ENCODE assay signal across 15 cellular contexts in genomic region chr14:68104518-68104917, GRCh38.
DNase-seq lines count a peak whose midpoint lies in the region; ATAC-seq, FAIRE-seq and TF ChIP-seq lines count a peak whose summit lies in the region.
"Had no signal": no experiment of that assay in that cellular context is flagged by ENCODE, and none has a peak within 500 bp of the region (broad histone marks: within the 10 kb centered on the region; RNA-seq: fewer than 3 reads in every experiment).

No MANE protein-coding gene starts in this region.

- H3K9me3 ChIP-seq in prostate gland, result no peaks in the 10 kb centered on the region
- H3K9me3 ChIP-seq in CD4-positive, alpha-beta T cell (ENCODE audit: control insufficient read depth, low read length), result peaks cover 18% of the 10 kb centered on the region

- peaks cover 5% of the 10 kb centered on the region for H3K4me1 Mint-ChIP-seq in CD4-positive, alpha-beta T cell (ENCODE audit: low read depth)
- H3K4me1 Mint-ChIP-seq in activated CD8-positive, alpha-beta T cell treated with anti-CD3 and anti-CD28 coated beads, Interleukin-2, amount 10 ng/mL, durations not matched to agents 7 days and 5 days (ENCODE audit: low read depth), result no peaks in the 10 kb centered on the region

- H3K27ac Mint-ChIP-seq in CD4-positive, alpha-beta T cell, result no peak overlapping the region
- H3K27ac Mint-ChIP-seq in activated CD8-positive, alpha-beta T cell treated with anti-CD3 and anti-CD28 coated beads, Interleukin-2, amount 10 ng/mL, durations not matched to agents 7 days and 5 days, result no peak overlapping the region
- H3K27ac Mint-ChIP-seq: type B pancreatic cell had no signal

- no peak for TF ChIP-seq POLR2A in prostate gland (IDR thresholded peaks at IDR 0.05)

- POLR2A ChIA-PET in CD4-positive, alpha-beta T cell (lab: Charles Lee), result no interaction called here
- POLR2A ChIA-PET in activated CD8-positive, alpha-beta T cell treated with anti-CD3 and anti-CD28 coated beads, Interleukin-2, amount 10 ng/mL, durations not matched to agents 7 days and 5 days (lab: Charles Lee), result no interaction called here

- intact Hi-C loops in prostate gland (cut with DNase I), result loop anchor here (1.0 to 5.0 kb wide), 2 partner anchors 36 to 88 kb away; no protein-coding TSS in a partner anchor
- intact Hi-C loops in CD4-positive, alpha-beta T cell (cut with DNase I, micrococcal nuclease), result no loop called here

- DNase-seq in Daoy (ENCODE audit: low read depth) (peak; percentile 86), RCC 7860 (ENCODE audit: low spot score) (peak; percentile 74), fibroblast of the aortic adventitia (ENCODE audit: low read depth) (peak; percentile 89), prostate gland (ENCODE audit: low spot score) (no peak)
- DNase-seq in CD4-positive, alpha-beta T cell, result no peak
- no peak for DNase-seq in activated CD8-positive, alpha-beta T cell treated with anti-CD3 and anti-CD28 coated beads, Interleukin-2, amount 10 ng/mL, durations not matched to agents 7 days and 5 days
- DNase-seq: activated gamma-delta T cell; DMS153; NCI-H524; stimulated activated CD4-positive, alpha-beta T cell treated with anti-CD3 and anti-CD28 coated beads, Interleukin-4, amount 100 ng/mL, for 1 hour had no signal

- TF ChIP-seq CTCF in fibroblast of the aortic adventitia (IDR thresholded peaks at IDR 0.05; ENCODE audit: insufficient read depth, low read length) (no peak), prostate gland (IDR thresholded peaks at IDR 0.05) (no peak)
- no peak for TF ChIP-seq CTCF in CD4-positive, alpha-beta T cell (IDR thresholded peaks at IDR 0.05)

- no peak for ATAC-seq in CD4-positive, alpha-beta T cell (ENCODE audit: poor library complexity)
- ATAC-seq in GM18519 (IDR thresholded peaks at IDR 0.05; ENCODE audit: low FRiP score, unreplicated experiment) (no peak), GM21381 (IDR thresholded peaks at IDR 0.05; ENCODE audit: unreplicated experiment) (no peak)
- no peak for ATAC-seq in activated CD8-positive, alpha-beta T cell treated with anti-CD3 and anti-CD28 coated beads, Interleukin-2, amount 10 ng/mL, durations not matched to agents 7 days and 5 days

- no peaks in the 10 kb centered on the region for H3K36me3 ChIP-seq in prostate gland

- H3K9me3 Mint-ChIP-seq in CD4-positive, alpha-beta T cell, result peaks cover 9% of the 10 kb centered on the region
- H3K9me3 Mint-ChIP-seq in activated CD8-positive, alpha-beta T cell treated with anti-CD3 and anti-CD28 coated beads, Interleukin-2, amount 10 ng/mL, durations not matched to agents 7 days and 5 days (ENCODE audit: insufficient read depth), result peaks cover 18% of the 10 kb centered on the region

- no peak overlapping the region for H3K4me3 Mint-ChIP-seq in CD4-positive, alpha-beta T cell
- H3K4me3 Mint-ChIP-seq in activated CD8-positive, alpha-beta T cell treated with anti-CD3 and anti-CD28 coated beads, Interleukin-2, amount 10 ng/mL, durations not matched to agents 7 days and 5 days, result no peak overlapping the region
- H3K4me3 Mint-ChIP-seq: type B pancreatic cell had no signal

- peak; percentile 80 for FAIRE-seq in RCC 7860 (lab: Jason Lieb, UNC)
- FAIRE-seq: endothelial cell of umbilical vein had no signal

- H3K4me1 ChIP-seq in prostate gland (replicated peaks), result no peaks in the 10 kb centered on the region

- H3K27me3 Mint-ChIP-seq in CD4-positive, alpha-beta T cell, result no peaks in the 10 kb centered on the region
- H3K27me3 Mint-ChIP-seq in activated CD8-positive, alpha-beta T cell treated with anti-CD3 and anti-CD28 coated beads, Interleukin-2, amount 10 ng/mL, durations not matched to agents 7 days and 5 days (ENCODE audit: low read depth), result no peaks in the 10 kb centered on the region
- H3K27me3 Mint-ChIP-seq: type B pancreatic cell had no signal

- CTCF ChIA-PET in CD4-positive, alpha-beta T cell (lab: Charles Lee), result no interaction called here
- CTCF ChIA-PET in activated CD8-positive, alpha-beta T cell treated with anti-CD3 and anti-CD28 coated beads, Interleukin-2, amount 10 ng/mL, durations not matched to agents 7 days and 5 days (lab: Charles Lee), result interaction anchor here (0.6 kb wide), 1 partner anchor 331 kb away, joined by 3 read pairs; no protein-coding TSS in a partner anchor

- WGBS in prostate gland, result 20% methylated on average over 1 of the region's 1 CpG

- H3K4me3 ChIP-seq in fibroblast of the aortic adventitia (ENCODE audit: low read depth, low read length) (no peak overlapping the region), prostate gland (no peak overlapping the region)

- H3K27me3 ChIP-seq in prostate gland (replicated peaks; ENCODE audit: insufficient read depth), result no peaks in the 10 kb centered on the region
- no peaks in the 10 kb centered on the region for H3K27me3 ChIP-seq in CD4-positive, alpha-beta T cell (ENCODE audit: control insufficient read depth, insufficient read depth, low read length)

- peaks cover 33% of the 10 kb centered on the region for H3K36me3 Mint-ChIP-seq in CD4-positive, alpha-beta T cell (ENCODE audit: low read depth)
- peaks cover 18% of the 10 kb centered on the region for H3K36me3 Mint-ChIP-seq in activated CD8-positive, alpha-beta T cell treated with anti-CD3 and anti-CD28 coated beads, Interleukin-2, amount 10 ng/mL, durations not matched to agents 7 days and 5 days (ENCODE audit: low read depth)

- H3K27ac ChIP-seq in prostate gland, result peak overlapping the region; percentile 17 to 21
- no peak overlapping the region for H3K27ac ChIP-seq in CD4-positive, alpha-beta T cell (ENCODE audit: low read depth, low read length)
- H3K27ac ChIP-seq: VCaP had no signal

Comparison
In these comparisons a context has a peak if more than half of its experiments do, and no peak if none do; other contexts are left out.
1. DNase-seq: peak in Daoy (single experiment), RCC 7860 (single experiment) and fibroblast of the aortic adventitia (single experiment); none in prostate gland (single experiment), CD4-positive, alpha-beta T cell (0 of 10) and activated CD8-positive, alpha-beta T cell treated with anti-CD3 and anti-CD28 coated beads, Interleukin-2, amount 10 ng/mL, durations not matched to agents 7 days and 5 days (single experiment).